8 cellular contexts compared by ENCODE assay signal in the genomic region with DNA sequence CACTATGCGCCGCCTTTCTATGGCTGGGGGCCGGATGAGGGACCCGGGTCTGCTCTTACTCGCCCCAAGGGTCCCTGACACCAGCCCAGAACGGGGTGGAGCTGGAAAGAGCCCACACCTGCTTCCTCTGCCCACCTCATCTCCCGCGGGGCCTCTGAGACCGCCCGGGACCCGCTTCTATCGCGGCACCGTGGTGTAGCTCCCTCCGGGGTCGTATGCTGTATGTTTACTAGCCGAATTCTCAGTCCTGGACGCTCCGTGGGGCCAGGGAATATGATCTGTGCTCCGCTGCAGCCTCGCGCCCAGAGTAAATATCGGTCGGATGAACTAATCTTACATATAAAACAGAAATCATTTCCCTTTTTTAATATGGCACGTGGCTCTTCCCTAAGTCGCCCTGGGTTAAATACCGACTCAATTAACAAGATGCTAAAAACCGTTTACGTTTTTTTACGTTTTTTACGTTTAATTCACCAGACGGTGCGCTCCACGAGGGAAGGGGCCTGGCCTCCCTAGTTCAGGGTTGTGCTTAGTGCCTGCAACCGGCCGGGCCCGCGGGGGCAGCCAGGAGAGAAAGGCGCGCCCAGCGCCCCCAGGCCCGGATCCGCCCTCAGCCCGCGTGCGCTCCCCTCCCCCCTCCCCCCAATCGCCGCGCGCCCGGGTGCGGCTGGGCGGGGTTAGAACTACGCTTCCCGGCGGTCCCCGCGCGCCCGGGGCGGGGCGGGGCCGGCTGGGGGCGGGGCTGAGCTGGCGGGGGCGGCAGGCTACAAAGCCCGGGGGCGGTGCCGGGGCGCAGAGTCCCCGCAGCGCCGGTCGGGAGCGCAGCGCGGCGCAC. TPM values are rescaled to one million over a fixed set of nuclear protein-coding genes. Genes with fewer than 3 reads are reported as not detected.
A peak's percentile ranks its signal among the peaks of the same experiment; 100 is the strongest.
DNase-seq lines count a peak whose midpoint lies in the region; ATAC-seq and TF ChIP-seq lines count a peak whose summit lies in the region.

A gene (plus strand): TSS at position 793 of the 835 bp plus-strand sequence. CDS start 186 bp downstream, outside the sequence.

- H3K27me3 ChIP-seq in left ventricle myocardium inferior (ENCODE audit: low read depth), result no peaks in the 10 kb centered on the region
- no peaks in the 10 kb centered on the region for H3K27me3 ChIP-seq in psoas muscle (ENCODE audit: insufficient read depth in 3 of 3, low read length in 2 of 3)

- peaks cover 4% of the 10 kb centered on the region for H3K9me3 ChIP-seq in left ventricle myocardium inferior (replicated peaks)
- no peaks in the 10 kb centered on the region for H3K9me3 ChIP-seq in psoas muscle

- in situ Hi-C loops in KBM-7 (cut with MboI; ENCODE audit: low pct_unique_long_range_greater_than_20kb, low sequenced_read_pairs), result no loop called here

- H3K27ac ChIP-seq in left ventricle myocardium inferior (replicated peaks), result peak within 1 kb of the TSS; percentile 93
- peak within 1 kb of the TSS; percentile 92 for H3K27ac ChIP-seq in psoas muscle
- H3K27ac ChIP-seq in urinary bladder (ENCODE audit: low read depth), result no peak within 1 kb of the TSS

- ATAC-seq in GM21515 (IDR thresholded peaks at IDR 0.05; ENCODE audit: unreplicated experiment), result peak; percentile 48
- peak; percentile 63 to 75 (median 66) for ATAC-seq in psoas muscle

- intact Hi-C loops in left ventricle myocardium inferior (cut with micrococcal nuclease), result no loop called here
- intact Hi-C loops in psoas muscle (cut with DNase I), result no loop called here

- H3K4me3 ChIP-seq in left ventricle myocardium inferior, result peak within 1 kb of the TSS; percentile 80
- peak within 1 kb of the TSS; percentile 77 for H3K4me3 ChIP-seq in psoas muscle
- H3K4me3 ChIP-seq in urinary bladder (ENCODE audit: low read depth, low read length), result peak within 1 kb of the TSS; percentile 89

- H3K36me3 ChIP-seq in left ventricle myocardium inferior (peaks cover 10% of the 10 kb centered on the region), psoas muscle (ENCODE audit: insufficient read depth in 1 of 2, low read depth in 1 of 2) (peaks cover 0 to 23% of the 10 kb centered on the region in 2 donors), urinary bladder (ENCODE audit: insufficient read depth) (no peaks in the 10 kb centered on the region)

- no peak for TF ChIP-seq CTCF in left ventricle myocardium inferior (IDR thresholded peaks at IDR 0.05; ENCODE audit: borderline replicate concordance)
- no peak for TF ChIP-seq CTCF in psoas muscle (IDR thresholded peaks at IDR 0.05)

- DNase-seq in DMS153 (lab: John Stamatoyannopoulos, UW) (peak; percentile 43), KBM-7 (peak; percentile 44), T-helper 1 cell (peak; percentile 55 to 80 (median 63)), amniotic epithelial cell (ENCODE audit: low read depth) (peak; percentile 34), left ventricle myocardium inferior (peak; percentile 70), psoas muscle (peak; percentile 77 to 86)

- H3K4me1 ChIP-seq in left ventricle myocardium inferior (peaks cover 61% of the 10 kb centered on the region), psoas muscle (peaks cover 34% of the 10 kb centered on the region), urinary bladder (ENCODE audit: insufficient read depth) (peaks cover 1% of the 10 kb centered on the region)

- 24 to 41% (median 40%) methylated on average over 45 to 78 of the region's 78 CpGs for WGBS in psoas muscle, 3 donors
- WGBS in urinary bladder, result 30% methylated on average over 72 of the region's 78 CpGs

RNA-seq across cellular contexts. Expression of the gene that starts here (rescaled TPM):
- total RNA-seq in left ventricle myocardium inferior, result 75.5 TPM
- 100 to 1,000 TPM in 2 of 4 donors, 10 to 100 TPM in 2; 73.2 to 202 (median 93.0) TPM for total RNA-seq in psoas muscle
- 100 to 1,000 TPM; 135 to 308 (median 144) TPM for polyA plus RNA-seq in psoas muscle
- 19.5 TPM for total RNA-seq in urinary bladder
- 103 TPM for polyA plus RNA-seq in urinary bladder
